ENCODE assay signal across 20 cellular contexts in genomic region chr5:126027149-126027548, GRCh38.
A peak's percentile ranks its signal among the peaks of the same experiment; 100 is the strongest.
DNase-seq lines count a peak whose midpoint lies in the region; ATAC-seq and TF ChIP-seq lines count a peak whose summit lies in the region.
"Had no signal": no experiment of that assay in that cellular context is flagged by ENCODE, and none has a peak within 500 bp of the region (broad histone marks: within the 10 kb centered on the region; RNA-seq: fewer than 3 reads in every experiment).

No MANE protein-coding gene starts in this region.

- no peaks in the 10 kb centered on the region for H3K79me1 ChIP-seq in neuronal stem cell (ENCODE audit: low read depth, low read length)

- no peak overlapping the region for H3K4me2 ChIP-seq in neuronal stem cell (ENCODE audit: insufficient read depth, low read length, poor library complexity, severe bottlenecking)
- H3K4me2 ChIP-seq: A549; BLaER1 treated with 17β-estradiol and CSF1 and Interleukin-3, amounts not matched to agents 10 nM and 100 nM had no signal

- no peaks in the 10 kb centered on the region for H3K36me3 ChIP-seq in left ventricle myocardium inferior
- H3K36me3 ChIP-seq in RWPE2 (ENCODE audit: low read depth), result no peaks in the 10 kb centered on the region
- no peaks in the 10 kb centered on the region for H3K36me3 ChIP-seq in neuronal stem cell (replicated peaks in 1 of 2; ENCODE audit: control insufficient read depth in 2 of 2, insufficient read depth in 2 of 2, low read length in 2 of 2)
- H3K36me3 ChIP-seq: BLaER1 treated with 17β-estradiol and CSF1 and Interleukin-3, amounts not matched to agents 10 nM and 100 nM had no signal

- H3K14ac ChIP-seq in neuronal stem cell (ENCODE audit: low read length), result no peak overlapping the region

- H2BK15ac ChIP-seq in neuronal stem cell (ENCODE audit: low read length), result no peak overlapping the region

- H3K27ac ChIP-seq in left ventricle myocardium inferior (replicated peaks) (no peak overlapping the region), RWPE2 (ENCODE audit: poor library complexity, severe bottlenecking) (no peak overlapping the region), neuronal stem cell (replicated peaks; ENCODE audit: low read length) (no peak overlapping the region)
- H3K27ac ChIP-seq: 22Rv1; A549; BLaER1 treated with 17β-estradiol and CSF1 and Interleukin-3, amounts not matched to agents 10 nM and 100 nM; C4-2B had no signal

- DNase-seq in Right ventricle myocardium inferior (ENCODE audit: missing footprints) (peak; percentile 46), left ventricle myocardium inferior (no peak), RWPE2 (ENCODE audit: low spot score) (peak; percentile 39), neuronal stem cell (ENCODE audit: low spot score) (no peak), NCI-H524 (lab: John Stamatoyannopoulos, UW) (no peak)
- no peak for DNase-seq in stimulated activated CD4-positive, alpha-beta T cell treated with anti-CD3 and anti-CD28 coated beads, Interleukin-12 subunit alpha, Interleukin-12 subunit beta, amount 100 ng/mL, for 4 hours
- DNase-seq: AML-193; Caco-2; Calu3; CD4-positive, alpha-beta T cell; CD8-positive, alpha-beta T cell; DMS79 treated with DMSO at 0.1 percent for 48 hours; GF-D8 had no signal

- peak overlapping the region; percentile 46 for H4K91ac ChIP-seq in neuronal stem cell (ENCODE audit: low read depth, low read length, poor library complexity)

- no peak overlapping the region for H3K4me3 ChIP-seq in left ventricle myocardium inferior
- no peak overlapping the region for H3K4me3 ChIP-seq in RWPE2 (ENCODE audit: severe bottlenecking)
- H3K4me3 ChIP-seq in neuronal stem cell (ENCODE audit: low read length in 2 of 2), result no peak overlapping the region
- H3K4me3 ChIP-seq: A549; BLaER1 treated with 17β-estradiol and CSF1 and Interleukin-3, amounts not matched to agents 10 nM and 100 nM had no signal

- peaks cover 21% of the 10 kb centered on the region for H3K9me3 Mint-ChIP-seq in stimulated activated memory B cell treated with anti-CD40 and anti-IgM and Interleukin-4, amounts not matched to agents 10 μg/mL and 1 μg/mL and 100 μg/mL, for 72 hours

- H2AFZ ChIP-seq in neuronal stem cell (ENCODE audit: low read length), result no peak overlapping the region

- H3K9me3 ChIP-seq in left ventricle myocardium inferior (replicated peaks), result peaks cover 26% of the 10 kb centered on the region
- H3K9me3 ChIP-seq in RWPE2 (ENCODE audit: severe bottlenecking), result peaks cover 5% of the 10 kb centered on the region
- H3K9me3 ChIP-seq in neuronal stem cell (replicated peaks in 1 of 2; ENCODE audit: control insufficient read depth in 2 of 2, insufficient read depth in 1 of 2, low read depth in 1 of 2, low read length in 2 of 2), result peaks cover 0 to 9% of the 10 kb centered on the region in 2 donors

- no peak overlapping the region for H2BK5ac ChIP-seq in neuronal stem cell (ENCODE audit: low read length)

- H3K27me3 Mint-ChIP-seq in stimulated activated memory B cell treated with anti-CD40 and anti-IgM and Interleukin-4, amounts not matched to agents 10 μg/mL and 1 μg/mL and 100 μg/mL, for 72 hours, result peaks cover 19% of the 10 kb centered on the region
- H3K27me3 Mint-ChIP-seq: CD4-positive, alpha-beta T cell had no signal

- peak overlapping the region; percentile 76 for H3K23ac ChIP-seq in neuronal stem cell (ENCODE audit: low read depth, low read length, poor library complexity)

- intact Hi-C loops in Right ventricle myocardium inferior (cut with DNase I) (no loop called here), left ventricle myocardium inferior (cut with micrococcal nuclease) (no loop called here)

- no peaks in the 10 kb centered on the region for H3K4me1 Mint-ChIP-seq in stimulated activated memory B cell treated with anti-CD40 and anti-IgM and Interleukin-4, amounts not matched to agents 10 μg/mL and 1 μg/mL and 100 μg/mL, for 72 hours
- H3K4me1 Mint-ChIP-seq: B cell had no signal

- H3K18ac ChIP-seq in neuronal stem cell (ENCODE audit: low read length), result peak overlapping the region; percentile 85

- no peaks in the 10 kb centered on the region for H3K36me3 Mint-ChIP-seq in stimulated activated memory B cell treated with anti-CD40 and anti-IgM and Interleukin-4, amounts not matched to agents 10 μg/mL and 1 μg/mL and 100 μg/mL, for 72 hours
- H3K36me3 Mint-ChIP-seq: CD8-positive, alpha-beta T cell had no signal

- H3K9ac ChIP-seq in neuronal stem cell (ENCODE audit: low read depth, low read length, poor library complexity), result peak overlapping the region; percentile 30
- H3K9ac ChIP-seq: BLaER1 treated with 17β-estradiol and CSF1 and Interleukin-3, amounts not matched to agents 10 nM and 100 nM had no signal

- H4K8ac ChIP-seq in neuronal stem cell (ENCODE audit: low read depth, low read length), result no peak overlapping the region

- H3K4ac ChIP-seq in neuronal stem cell (ENCODE audit: low read length), result no peak overlapping the region

- TF ChIP-seq CTCF in left ventricle myocardium inferior (IDR thresholded peaks at IDR 0.05; ENCODE audit: borderline replicate concordance), result no peak
- no peak for TF ChIP-seq CTCF in RWPE2 (IDR thresholded peaks at IDR 0.05; ENCODE audit: poor library complexity, severe bottlenecking)

- H3K4me3 Mint-ChIP-seq in stimulated activated memory B cell treated with anti-CD40 and anti-IgM and Interleukin-4, amounts not matched to agents 10 μg/mL and 1 μg/mL and 100 μg/mL, for 72 hours, result no peak overlapping the region
- H3K4me3 Mint-ChIP-seq: B cell; CD4-positive, alpha-beta T cell; CD8-positive, alpha-beta T cell had no signal

- WGBS in neuronal stem cell (ENCODE audit: extremely low coverage in 2 of 2, insufficient read length in 2 of 2, insufficient replicate concordance in 1 of 2), 2 donors, result no CpG with 5 or more reads among the region's 3 CpGs

- H3K27ac Mint-ChIP-seq in stimulated activated memory B cell treated with anti-CD40 and anti-IgM and Interleukin-4, amounts not matched to agents 10 μg/mL and 1 μg/mL and 100 μg/mL, for 72 hours, result no peak overlapping the region
- H3K27ac Mint-ChIP-seq: B cell; CD4-positive, alpha-beta T cell; CD8-positive, alpha-beta T cell had no signal

- no peak overlapping the region for H2BK120ac ChIP-seq in neuronal stem cell (ENCODE audit: low read depth, low read length)

- H3K27me3 ChIP-seq in left ventricle myocardium inferior (ENCODE audit: low read depth), result no peaks in the 10 kb centered on the region
- H3K27me3 ChIP-seq in RWPE2 (ENCODE audit: insufficient read depth, poor library complexity, severe bottlenecking), result no peaks in the 10 kb centered on the region
- no peaks in the 10 kb centered on the region for H3K27me3 ChIP-seq in neuronal stem cell (ENCODE audit: control insufficient read depth in 3 of 3, insufficient read depth in 3 of 3, low read depth in 1 of 3, low read length in 3 of 3)
- H3K27me3 ChIP-seq: BLaER1 treated with 17β-estradiol and CSF1 and Interleukin-3, amounts not matched to agents 10 nM and 100 nM had no signal

- ATAC-seq in Right ventricle myocardium inferior (no peak), RWPE2 (ENCODE audit: low read depth) (no peak), GM18517 (IDR thresholded peaks at IDR 0.05; ENCODE audit: unreplicated experiment) (no peak)
- ATAC-seq in stimulated activated memory B cell treated with anti-CD40 and anti-IgM and Interleukin-4, amounts not matched to agents 10 μg/mL and 1 μg/mL and 100 μg/mL, for 72 hours, result peak; percentile 8
- ATAC-seq: A549; CD8-positive, alpha-beta T cell had no signal

- H2AK5ac ChIP-seq in neuronal stem cell (ENCODE audit: low read depth, low read length), result peak overlapping the region; percentile 73

- H3K4me1 ChIP-seq in left ventricle myocardium inferior (peaks cover 8% of the 10 kb centered on the region), RWPE2 (ENCODE audit: insufficient read depth, poor library complexity, severe bottlenecking) (no peaks in the 10 kb centered on the region), neuronal stem cell (ENCODE audit: control insufficient read depth in 2 of 2, insufficient read depth in 1 of 2, low read depth in 1 of 2, low read length in 2 of 2) (no peaks in the 10 kb centered on the region)
- H3K4me1 ChIP-seq: A549; BLaER1 treated with 17β-estradiol and CSF1 and Interleukin-3, amounts not matched to agents 10 nM and 100 nM; Caco-2 had no signal

- H2BK12ac ChIP-seq in neuronal stem cell (ENCODE audit: low read length), result peak overlapping the region; percentile 18

Comparison
In these comparisons a context has a peak if more than half of its experiments do, and no peak if none do; other contexts are left out.
1. DNase-seq: peak in Right ventricle myocardium inferior (single experiment) and RWPE2 (single experiment); none in left ventricle myocardium inferior (single experiment), neuronal stem cell (single experiment), stimulated activated CD4-positive, alpha-beta T cell treated with anti-CD3 and anti-CD28 coated beads, Interleukin-12 subunit alpha, Interleukin-12 subunit beta, amount 100 ng/mL, for 4 hours (single experiment) and NCI-H524 (0 of 2).